2 cellular contexts compared by ENCODE assay signal in the genomic region with DNA sequence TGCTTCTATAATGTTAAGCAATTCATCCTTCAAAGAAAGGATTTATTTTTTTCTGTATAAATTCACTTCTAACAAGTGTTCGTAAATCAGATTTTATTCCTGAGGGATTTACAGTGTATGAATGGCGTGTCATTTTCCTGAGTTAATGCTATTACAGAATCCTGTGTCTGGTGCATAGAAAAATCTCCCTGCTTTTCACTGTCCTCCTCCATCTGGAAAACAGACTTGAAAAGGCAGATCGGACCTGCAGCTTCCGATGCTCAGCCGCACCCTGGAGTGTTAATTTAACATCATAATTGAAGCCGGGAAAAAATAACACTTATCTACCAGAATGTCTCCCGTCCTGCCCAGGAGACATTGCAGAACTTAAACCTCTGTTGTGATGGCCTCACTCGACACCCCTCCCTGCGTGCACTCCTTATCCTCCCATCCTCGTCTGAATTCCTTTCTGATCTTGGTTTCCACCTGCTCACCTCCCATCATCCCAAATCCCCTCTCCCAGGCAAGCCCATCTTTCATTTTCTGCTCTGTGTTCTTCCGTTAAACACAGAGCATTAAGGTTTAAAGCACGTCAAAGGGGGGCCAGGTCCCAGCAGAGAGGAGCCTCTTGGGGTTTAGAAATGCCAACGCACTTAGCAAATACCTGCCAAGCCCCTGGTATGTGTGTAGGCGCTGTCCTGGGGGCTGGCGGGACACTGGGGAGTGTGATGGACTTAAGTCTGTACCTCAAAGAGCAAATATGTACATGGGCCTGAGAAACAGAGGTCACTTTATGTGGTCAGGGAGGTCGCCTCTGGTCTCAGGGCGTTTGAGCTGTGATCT.
TF ChIP-seq lines count a peak whose summit lies in the region.

No MANE protein-coding gene starts in this region.

TF ChIP-seq in HepG2, 621 proteins besides CTCF, POLR2A, EP300 and RAD21 (continued from another document and continues in another):
- TF ChIP-seq NR2F6 (IDR thresholded peaks at IDR 0.05): peak; percentile 45; the same call in 1 of the 2 replicates
- peak; percentile 22; the same call in 1 of the 2 replicates for TF ChIP-seq NR2F6 (CRISPR knock-in tag; IDR thresholded peaks at IDR 0.05)
- no peak for TF ChIP-seq ZNF292 (CRISPR knock-in tag; IDR thresholded peaks at IDR 0.05; ENCODE audit: borderline replicate concordance, low read depth)
- TF ChIP-seq HOXA3 (CRISPR knock-in tag; IDR thresholded peaks at IDR 0.05): peak; percentile 29; the same call in 1 of the 2 replicates
- no peak for TF ChIP-seq MAZ (IDR thresholded peaks at IDR 0.05; ENCODE audit: borderline replicate concordance, low read depth, low read length)
- TF ChIP-seq MAZ (CRISPR knock-in tag; IDR thresholded peaks at IDR 0.05; ENCODE audit: low read depth): no peak
- TF ChIP-seq SOX13 (IDR thresholded peaks at IDR 0.05): no peak
- TF ChIP-seq SOX13 (CRISPR knock-in tag; conservative IDR thresholded peaks at IDR 0.05 in 1 of 2, IDR thresholded peaks at IDR 0.05 in 1 of 2): 0 out of 4 replicates have a peak, but pooled peaks of 1 of the 2 experiments have one; percentile 19
- TF ChIP-seq SRY (CRISPR knock-in tag; IDR thresholded peaks at IDR 0.05): no peak
- TF ChIP-seq, protein P1, sequence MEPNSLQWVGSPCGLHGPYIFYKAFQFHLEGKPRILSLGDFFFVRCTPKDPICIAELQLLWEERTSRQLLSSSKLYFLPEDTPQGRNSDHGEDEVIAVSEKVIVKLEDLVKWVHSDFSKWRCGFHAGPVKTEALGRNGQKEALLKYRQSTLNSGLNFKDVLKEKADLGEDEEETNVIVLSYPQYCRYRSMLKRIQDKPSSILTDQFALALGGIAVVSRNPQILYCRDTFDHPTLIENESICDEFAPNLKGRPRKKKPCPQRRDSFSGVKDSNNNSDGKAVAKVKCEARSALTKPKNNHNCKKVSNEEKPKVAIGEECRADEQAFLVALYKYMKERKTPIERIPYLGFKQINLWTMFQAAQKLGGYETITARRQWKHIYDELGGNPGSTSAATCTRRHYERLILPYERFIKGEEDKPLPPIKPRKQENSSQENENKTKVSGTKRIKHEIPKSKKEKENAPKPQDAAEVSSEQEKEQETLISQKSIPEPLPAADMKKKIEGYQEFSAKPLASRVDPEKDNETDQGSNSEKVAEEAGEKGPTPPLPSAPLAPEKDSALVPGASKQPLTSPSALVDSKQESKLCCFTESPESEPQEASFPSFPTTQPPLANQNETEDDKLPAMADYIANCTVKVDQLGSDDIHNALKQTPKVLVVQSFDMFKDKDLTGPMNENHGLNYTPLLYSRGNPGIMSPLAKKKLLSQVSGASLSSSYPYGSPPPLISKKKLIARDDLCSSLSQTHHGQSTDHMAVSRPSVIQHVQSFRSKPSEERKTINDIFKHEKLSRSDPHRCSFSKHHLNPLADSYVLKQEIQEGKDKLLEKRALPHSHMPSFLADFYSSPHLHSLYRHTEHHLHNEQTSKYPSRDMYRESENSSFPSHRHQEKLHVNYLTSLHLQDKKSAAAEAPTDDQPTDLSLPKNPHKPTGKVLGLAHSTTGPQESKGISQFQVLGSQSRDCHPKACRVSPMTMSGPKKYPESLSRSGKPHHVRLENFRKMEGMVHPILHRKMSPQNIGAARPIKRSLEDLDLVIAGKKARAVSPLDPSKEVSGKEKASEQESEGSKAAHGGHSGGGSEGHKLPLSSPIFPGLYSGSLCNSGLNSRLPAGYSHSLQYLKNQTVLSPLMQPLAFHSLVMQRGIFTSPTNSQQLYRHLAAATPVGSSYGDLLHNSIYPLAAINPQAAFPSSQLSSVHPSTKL (CRISPR knock-in tag; IDR thresholded peaks at IDR 0.05): 0 out of 2 replicates have a peak, but pooled peaks have one; percentile 9
- TF ChIP-seq FOXA3 (CRISPR knock-in tag; IDR thresholded peaks at IDR 0.05): peak; percentile 27; the same call in 1 of the 2 replicates
- TF ChIP-seq HNF4G (IDR thresholded peaks at IDR 0.05; ENCODE audit: borderline replicate concordance, low read depth, low read length): peak; percentile 63
- no peak for TF ChIP-seq HNF4G (CRISPR knock-in tag; IDR thresholded peaks at IDR 0.05; ENCODE audit: borderline replicate concordance, low read depth)
- no peak for TF ChIP-seq NFYB (CRISPR knock-in tag; IDR thresholded peaks at IDR 0.05)
- TF ChIP-seq, protein P2, sequence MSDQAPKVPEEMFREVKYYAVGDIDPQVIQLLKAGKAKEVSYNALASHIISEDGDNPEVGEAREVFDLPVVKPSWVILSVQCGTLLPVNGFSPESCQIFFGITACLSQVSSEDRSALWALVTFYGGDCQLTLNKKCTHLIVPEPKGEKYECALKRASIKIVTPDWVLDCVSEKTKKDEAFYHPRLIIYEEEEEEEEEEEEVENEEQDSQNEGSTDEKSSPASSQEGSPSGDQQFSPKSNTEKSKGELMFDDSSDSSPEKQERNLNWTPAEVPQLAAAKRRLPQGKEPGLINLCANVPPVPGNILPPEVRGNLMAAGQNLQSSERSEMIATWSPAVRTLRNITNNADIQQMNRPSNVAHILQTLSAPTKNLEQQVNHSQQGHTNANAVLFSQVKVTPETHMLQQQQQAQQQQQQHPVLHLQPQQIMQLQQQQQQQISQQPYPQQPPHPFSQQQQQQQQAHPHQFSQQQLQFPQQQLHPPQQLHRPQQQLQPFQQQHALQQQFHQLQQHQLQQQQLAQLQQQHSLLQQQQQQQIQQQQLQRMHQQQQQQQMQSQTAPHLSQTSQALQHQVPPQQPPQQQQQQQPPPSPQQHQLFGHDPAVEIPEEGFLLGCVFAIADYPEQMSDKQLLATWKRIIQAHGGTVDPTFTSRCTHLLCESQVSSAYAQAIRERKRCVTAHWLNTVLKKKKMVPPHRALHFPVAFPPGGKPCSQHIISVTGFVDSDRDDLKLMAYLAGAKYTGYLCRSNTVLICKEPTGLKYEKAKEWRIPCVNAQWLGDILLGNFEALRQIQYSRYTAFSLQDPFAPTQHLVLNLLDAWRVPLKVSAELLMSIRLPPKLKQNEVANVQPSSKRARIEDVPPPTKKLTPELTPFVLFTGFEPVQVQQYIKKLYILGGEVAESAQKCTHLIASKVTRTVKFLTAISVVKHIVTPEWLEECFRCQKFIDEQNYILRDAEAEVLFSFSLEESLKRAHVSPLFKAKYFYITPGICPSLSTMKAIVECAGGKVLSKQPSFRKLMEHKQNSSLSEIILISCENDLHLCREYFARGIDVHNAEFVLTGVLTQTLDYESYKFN (CRISPR knock-in tag; conservative IDR thresholded peaks at IDR 0.05): peak; percentile 37; the same call in 1 of the 2 replicates
- TF ChIP-seq ZNF564 (CRISPR knock-in tag; IDR thresholded peaks at IDR 0.05): no peak
- peak; percentile 78 for TF ChIP-seq HNF4A (CRISPR knock-in tag; IDR thresholded peaks at IDR 0.05)
- 0 out of 2 replicates have a peak, but pooled peaks have one; percentile 15 for TF ChIP-seq ZNF331 (CRISPR knock-in tag; IDR thresholded peaks at IDR 0.05)
- peak; percentile 33 for TF ChIP-seq SKI (IDR thresholded peaks at IDR 0.05; ENCODE audit: partially characterized antibody)

TF ChIP-seq in WTC11, 78 proteins besides CTCF, POLR2A, EP300 and RAD21:
- TF ChIP-seq, protein P3, sequence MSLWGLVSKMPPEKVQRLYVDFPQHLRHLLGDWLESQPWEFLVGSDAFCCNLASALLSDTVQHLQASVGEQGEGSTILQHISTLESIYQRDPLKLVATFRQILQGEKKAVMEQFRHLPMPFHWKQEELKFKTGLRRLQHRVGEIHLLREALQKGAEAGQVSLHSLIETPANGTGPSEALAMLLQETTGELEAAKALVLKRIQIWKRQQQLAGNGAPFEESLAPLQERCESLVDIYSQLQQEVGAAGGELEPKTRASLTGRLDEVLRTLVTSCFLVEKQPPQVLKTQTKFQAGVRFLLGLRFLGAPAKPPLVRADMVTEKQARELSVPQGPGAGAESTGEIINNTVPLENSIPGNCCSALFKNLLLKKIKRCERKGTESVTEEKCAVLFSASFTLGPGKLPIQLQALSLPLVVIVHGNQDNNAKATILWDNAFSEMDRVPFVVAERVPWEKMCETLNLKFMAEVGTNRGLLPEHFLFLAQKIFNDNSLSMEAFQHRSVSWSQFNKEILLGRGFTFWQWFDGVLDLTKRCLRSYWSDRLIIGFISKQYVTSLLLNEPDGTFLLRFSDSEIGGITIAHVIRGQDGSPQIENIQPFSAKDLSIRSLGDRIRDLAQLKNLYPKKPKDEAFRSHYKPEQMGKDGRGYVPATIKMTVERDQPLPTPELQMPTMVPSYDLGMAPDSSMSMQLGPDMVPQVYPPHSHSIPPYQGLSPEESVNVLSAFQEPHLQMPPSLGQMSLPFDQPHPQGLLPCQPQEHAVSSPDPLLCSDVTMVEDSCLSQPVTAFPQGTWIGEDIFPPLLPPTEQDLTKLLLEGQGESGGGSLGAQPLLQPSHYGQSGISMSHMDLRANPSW (CRISPR knock-in tag; conservative IDR thresholded peaks at IDR 0.05; ENCODE audit: low read depth): no peak
- TF ChIP-seq NR1H2 (CRISPR knock-in tag; IDR thresholded peaks at IDR 0.05) (no peak), ZNF232 (CRISPR knock-in tag; IDR thresholded peaks at IDR 0.05) (no peak), EMX1 (CRISPR knock-in tag; IDR thresholded peaks at IDR 0.05) (no peak)
- TF ChIP-seq, protein P4, sequence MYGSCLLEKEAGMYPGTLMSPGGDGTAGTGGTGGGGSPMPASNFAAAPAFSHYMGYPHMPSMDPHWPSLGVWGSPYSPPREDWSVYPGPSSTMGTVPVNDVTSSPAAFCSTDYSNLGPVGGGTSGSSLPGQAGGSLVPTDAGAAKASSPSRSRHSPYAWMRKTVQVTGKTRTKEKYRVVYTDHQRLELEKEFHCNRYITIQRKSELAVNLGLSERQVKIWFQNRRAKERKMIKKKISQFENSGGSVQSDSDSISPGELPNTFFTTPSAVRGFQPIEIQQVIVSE (CRISPR knock-in tag; IDR thresholded peaks at IDR 0.05; ENCODE audit: borderline replicate concordance): no peak
- TF ChIP-seq, protein P5, sequence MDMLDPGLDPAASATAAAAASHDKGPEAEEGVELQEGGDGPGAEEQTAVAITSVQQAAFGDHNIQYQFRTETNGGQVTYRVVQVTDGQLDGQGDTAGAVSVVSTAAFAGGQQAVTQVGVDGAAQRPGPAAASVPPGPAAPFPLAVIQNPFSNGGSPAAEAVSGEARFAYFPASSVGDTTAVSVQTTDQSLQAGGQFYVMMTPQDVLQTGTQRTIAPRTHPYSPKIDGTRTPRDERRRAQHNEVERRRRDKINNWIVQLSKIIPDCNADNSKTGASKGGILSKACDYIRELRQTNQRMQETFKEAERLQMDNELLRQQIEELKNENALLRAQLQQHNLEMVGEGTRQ (CRISPR knock-in tag; IDR thresholded peaks at IDR 0.05): no peak
- TF ChIP-seq, protein P6, sequence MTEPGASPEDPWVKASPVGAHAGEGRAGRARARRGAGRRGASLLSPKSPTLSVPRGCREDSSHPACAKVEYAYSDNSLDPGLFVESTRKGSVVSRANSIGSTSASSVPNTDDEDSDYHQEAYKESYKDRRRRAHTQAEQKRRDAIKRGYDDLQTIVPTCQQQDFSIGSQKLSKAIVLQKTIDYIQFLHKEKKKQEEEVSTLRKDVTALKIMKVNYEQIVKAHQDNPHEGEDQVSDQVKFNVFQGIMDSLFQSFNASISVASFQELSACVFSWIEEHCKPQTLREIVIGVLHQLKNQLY (CRISPR knock-in tag; IDR thresholded peaks at IDR 0.05): no peak
